In the genomic region with DNA sequence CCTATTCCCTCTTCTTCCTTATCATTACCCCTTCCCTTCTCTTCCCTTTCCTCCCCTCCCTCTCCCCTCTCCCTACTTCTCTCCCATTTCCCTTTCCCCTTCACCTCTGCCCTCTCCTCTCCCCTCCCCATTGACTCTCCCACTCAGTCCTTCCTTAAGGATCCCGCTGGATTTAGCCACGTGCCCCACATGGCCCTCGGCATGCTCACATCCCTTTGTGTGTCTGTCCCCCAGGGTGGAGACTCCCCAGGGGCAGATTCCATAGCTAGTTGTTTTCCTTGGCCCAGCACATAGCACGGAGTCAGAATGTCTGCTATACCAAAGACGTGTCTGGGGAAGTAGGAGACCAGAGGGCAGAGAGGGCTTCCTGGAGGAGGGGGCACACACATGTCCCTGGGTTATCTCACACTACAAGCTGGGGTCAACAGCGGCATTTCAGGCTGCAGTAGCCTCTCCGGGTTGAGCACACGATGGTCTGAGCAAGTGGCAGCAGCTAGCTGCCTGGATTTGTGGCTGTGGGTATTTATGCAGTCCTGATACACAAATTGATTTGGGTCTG, we compare ENCODE assay signal across 18 cellular contexts.
A peak's percentile ranks its signal among the peaks of the same experiment; 100 is the strongest.
DNase-seq lines count a peak whose midpoint lies in the region; TF ChIP-seq lines count a peak whose summit lies in the region.
"Had no signal": no experiment of that assay in that cellular context is flagged by ENCODE, and none has a peak within 500 bp of the region (broad histone marks: within the 10 kb centered on the region; RNA-seq: fewer than 3 reads in every experiment).

No MANE protein-coding gene starts in this region.

- H3K9me3 Mint-ChIP-seq in glutamatergic neuron (ENCODE audit: unreplicated experiment), result peaks cover 18% of the 10 kb centered on the region
- H3K9me3 Mint-ChIP-seq: CD8-positive, alpha-beta T cell had no signal

- H3K79me2 ChIP-seq in trophoblast cell (ENCODE audit: control insufficient read depth, insufficient read depth, low read length, poor library complexity), result no peaks in the 10 kb centered on the region

- H3K4me3 Mint-ChIP-seq in glutamatergic neuron (ENCODE audit: unreplicated experiment), result no peak overlapping the region
- H3K4me3 Mint-ChIP-seq: B cell; CD4-positive, CD25-positive, alpha-beta regulatory T cell; CD8-positive, alpha-beta T cell had no signal

- peaks cover 6% of the 10 kb centered on the region for H3K27me3 Mint-ChIP-seq in glutamatergic neuron (ENCODE audit: unreplicated experiment)

- H3K4me3 ChIP-seq in HEK293 (ENCODE audit: low read depth, low read length) (no peak overlapping the region), trophoblast cell (ENCODE audit: low read depth, low read length) (peak overlapping the region; percentile 40)
- H3K4me3 ChIP-seq: BLaER1, HAP-1 had no signal

- no peak overlapping the region for H4K12ac ChIP-seq in trophoblast cell (ENCODE audit: low read depth, low read length)

- no peak overlapping the region for H2BK12ac ChIP-seq in trophoblast cell (ENCODE audit: low read length)

- TF ChIP-seq CTCF in HEK293 (tag by site-specific recombination; IDR thresholded peaks at IDR 0.05) (no peak), glutamatergic neuron (IDR thresholded peaks at IDR 0.05; ENCODE audit: partially characterized antibody, unreplicated experiment) (no peak)

- H3K36me3 ChIP-seq in HEK293 (ENCODE audit: control insufficient read depth in 2 of 2, insufficient read depth in 1 of 2, low read length in 2 of 2), result no peaks in the 10 kb centered on the region
- H3K36me3 ChIP-seq in trophoblast cell (ENCODE audit: control insufficient read depth in 1 of 2, insufficient read depth in 2 of 2, low read length in 2 of 2), result no peaks in the 10 kb centered on the region
- H3K36me3 ChIP-seq: BLaER1, HAP-1 had no signal

- H3K18ac ChIP-seq in trophoblast cell (ENCODE audit: low read length), result no peak overlapping the region

- H2AK5ac ChIP-seq in trophoblast cell (ENCODE audit: low read length), result no peak overlapping the region

- H3K36me3 Mint-ChIP-seq in glutamatergic neuron (ENCODE audit: unreplicated experiment), result peaks cover 20% of the 10 kb centered on the region
- H3K36me3 Mint-ChIP-seq: CD4-positive, CD25-positive, alpha-beta regulatory T cell; CD8-positive, alpha-beta T cell had no signal

- no peaks in the 10 kb centered on the region for H3K4me1 Mint-ChIP-seq in glutamatergic neuron (ENCODE audit: low read depth, unreplicated experiment)
- H3K4me1 Mint-ChIP-seq: B cell; CD4-positive, CD25-positive, alpha-beta regulatory T cell had no signal

- H3K27me3 ChIP-seq in trophoblast cell (ENCODE audit: insufficient read depth, low read length), result no peaks in the 10 kb centered on the region
- H3K27me3 ChIP-seq: BLaER1 had no signal

- H3K79me1 ChIP-seq in trophoblast cell (ENCODE audit: low read length), result no peaks in the 10 kb centered on the region

- no peak overlapping the region for H3K4ac ChIP-seq in trophoblast cell (ENCODE audit: low read depth, low read length)

- H3K4me1 ChIP-seq in HEK293 (ENCODE audit: control insufficient read depth, insufficient read depth, low read length), result no peaks in the 10 kb centered on the region
- no peaks in the 10 kb centered on the region for H3K4me1 ChIP-seq in trophoblast cell (ENCODE audit: control insufficient read depth in 1 of 2, insufficient read depth in 2 of 2, low read length in 2 of 2)
- H3K4me1 ChIP-seq: Caco-2, HAP-1 had no signal

- H4K8ac ChIP-seq in trophoblast cell (ENCODE audit: low read depth, low read length), result no peak overlapping the region

- H3K27ac Mint-ChIP-seq in glutamatergic neuron (ENCODE audit: unreplicated experiment), result no peak overlapping the region
- H3K27ac Mint-ChIP-seq: B cell; CD4-positive, CD25-positive, alpha-beta regulatory T cell; CD8-positive, alpha-beta T cell had no signal

- no peak overlapping the region for H3K4me2 ChIP-seq in trophoblast cell (ENCODE audit: low read length)

- H3K9me3 ChIP-seq in HEK293 (ENCODE audit: control insufficient read depth, insufficient read depth, low read depth, low read length) (no peaks in the 10 kb centered on the region), trophoblast cell (ENCODE audit: insufficient read depth, low read depth, low read length) (peaks cover 57% of the 10 kb centered on the region)
- H3K9me3 ChIP-seq: Caco-2, HAP-1 had no signal

- no peak overlapping the region for H2AFZ ChIP-seq in trophoblast cell (ENCODE audit: insufficient read depth, low read length, poor library complexity)

- H3K23ac ChIP-seq in trophoblast cell (ENCODE audit: low read length), result no peak overlapping the region

- H3K14ac ChIP-seq in trophoblast cell (ENCODE audit: low read length), result no peak overlapping the region

- POLR2A ChIA-PET in HEK293 (lab: Yijun Ruan, JAX), result no interaction called here

- H3K27ac ChIP-seq in HEK293 (ENCODE audit: extremely low read depth, low read depth, low read length), result no peak overlapping the region
- no peak overlapping the region for H3K27ac ChIP-seq in trophoblast cell (ENCODE audit: low read depth, low read length)
- H3K27ac ChIP-seq: BLaER1, C4-2B had no signal

- no peak overlapping the region for H3K9ac ChIP-seq in trophoblast cell (ENCODE audit: low read length)
- H3K9ac ChIP-seq: BLaER1 had no signal

- no CpG with 5 or more reads among the region's 8 CpGs for WGBS in trophoblast cell (ENCODE audit: extremely low coverage, insufficient coverage, insufficient read length)

- CTCF ChIA-PET in HEK293 (lab: Yijun Ruan, JAX), result no interaction called here

- H4K91ac ChIP-seq in trophoblast cell (ENCODE audit: low read depth, low read length), result no peak overlapping the region

- no peak overlapping the region for H2BK5ac ChIP-seq in trophoblast cell (ENCODE audit: low read depth, low read length, poor library complexity)

- DNase-seq in ELF-1 (ENCODE audit: low read depth, low spot score) (peak; percentile 18), islet precursor cell (peak; percentile 16), trophoblast cell (no peak), glutamatergic neuron (no peak), NAMALWA (ENCODE audit: low spot score) (no peak), kidney tubule cell (ENCODE audit: low spot score) (no peak)
- DNase-seq: Caco-2; CD4-positive, CD25-positive, alpha-beta regulatory T cell; CD8-positive, alpha-beta T cell; DMS153; DND-41; GF-D8; GOT3 had no signal

- no peak overlapping the region for H2BK120ac ChIP-seq in trophoblast cell (ENCODE audit: insufficient read depth, low read length, poor library complexity)

TF ChIP-seq in HEK293, 187 proteins besides CTCF, POLR2A, EP300 and RAD21 (continues in another document):
- TF ChIP-seq GLIS1 (tag by site-specific recombination; IDR thresholded peaks at IDR 0.05) (peak; percentile 60), ZNF157 (tag by site-specific recombination; IDR thresholded peaks at IDR 0.05) (no peak), ZBTB20 (tag by site-specific recombination; IDR thresholded peaks at IDR 0.05) (no peak), ZXDB (tag by site-specific recombination; IDR thresholded peaks at IDR 0.05) (no peak), ZNF146 (tag by site-specific recombination; IDR thresholded peaks at IDR 0.05) (no peak)
- TF ChIP-seq, protein P1, sequence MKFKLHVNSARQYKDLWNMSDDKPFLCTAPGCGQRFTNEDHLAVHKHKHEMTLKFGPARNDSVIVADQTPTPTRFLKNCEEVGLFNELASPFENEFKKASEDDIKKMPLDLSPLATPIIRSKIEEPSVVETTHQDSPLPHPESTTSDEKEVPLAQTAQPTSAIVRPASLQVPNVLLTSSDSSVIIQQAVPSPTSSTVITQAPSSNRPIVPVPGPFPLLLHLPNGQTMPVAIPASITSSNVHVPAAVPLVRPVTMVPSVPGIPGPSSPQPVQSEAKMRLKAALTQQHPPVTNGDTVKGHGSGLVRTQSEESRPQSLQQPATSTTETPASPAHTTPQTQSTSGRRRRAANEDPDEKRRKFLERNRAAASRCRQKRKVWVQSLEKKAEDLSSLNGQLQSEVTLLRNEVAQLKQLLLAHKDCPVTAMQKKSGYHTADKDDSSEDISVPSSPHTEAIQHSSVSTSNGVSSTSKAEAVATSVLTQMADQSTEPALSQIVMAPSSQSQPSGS (tag by site-specific recombination; IDR thresholded peaks at IDR 0.05; ENCODE audit: low read depth), result no peak
- TF ChIP-seq, protein P2, sequence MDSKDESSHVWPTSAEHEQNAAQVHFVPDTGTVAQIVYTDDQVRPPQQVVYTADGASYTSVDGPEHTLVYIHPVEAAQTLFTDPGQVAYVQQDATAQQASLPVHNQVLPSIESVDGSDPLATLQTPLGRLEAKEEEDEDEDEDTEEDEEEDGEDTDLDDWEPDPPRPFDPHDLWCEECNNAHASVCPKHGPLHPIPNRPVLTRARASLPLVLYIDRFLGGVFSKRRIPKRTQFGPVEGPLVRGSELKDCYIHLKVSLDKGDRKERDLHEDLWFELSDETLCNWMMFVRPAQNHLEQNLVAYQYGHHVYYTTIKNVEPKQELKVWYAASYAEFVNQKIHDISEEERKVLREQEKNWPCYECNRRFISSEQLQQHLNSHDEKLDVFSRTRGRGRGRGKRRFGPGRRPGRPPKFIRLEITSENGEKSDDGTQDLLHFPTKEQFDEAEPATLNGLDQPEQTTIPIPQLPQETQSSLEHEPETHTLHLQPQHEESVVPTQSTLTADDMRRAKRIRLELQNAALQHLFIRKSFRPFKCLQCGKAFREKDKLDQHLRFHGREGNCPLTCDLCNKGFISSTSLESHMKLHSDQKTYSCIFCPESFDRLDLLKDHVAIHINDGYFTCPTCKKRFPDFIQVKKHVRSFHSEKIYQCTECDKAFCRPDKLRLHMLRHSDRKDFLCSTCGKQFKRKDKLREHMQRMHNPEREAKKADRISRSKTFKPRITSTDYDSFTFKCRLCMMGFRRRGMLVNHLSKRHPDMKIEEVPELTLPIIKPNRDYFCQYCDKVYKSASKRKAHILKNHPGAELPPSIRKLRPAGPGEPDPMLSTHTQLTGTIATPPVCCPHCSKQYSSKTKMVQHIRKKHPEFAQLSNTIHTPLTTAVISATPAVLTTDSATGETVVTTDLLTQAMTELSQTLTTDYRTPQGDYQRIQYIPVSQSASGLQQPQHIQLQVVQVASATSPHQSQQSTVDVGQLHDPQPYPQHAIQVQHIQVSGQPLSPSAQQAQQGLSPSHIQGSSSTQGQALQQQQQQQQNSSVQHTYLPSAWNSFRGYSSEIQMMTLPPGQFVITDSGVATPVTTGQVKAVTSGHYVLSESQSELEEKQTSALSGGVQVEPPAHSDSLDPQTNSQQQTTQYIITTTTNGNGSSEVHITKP (tag by site-specific recombination; IDR thresholded peaks at IDR 0.05), result no peak
- TF ChIP-seq, protein P3, sequence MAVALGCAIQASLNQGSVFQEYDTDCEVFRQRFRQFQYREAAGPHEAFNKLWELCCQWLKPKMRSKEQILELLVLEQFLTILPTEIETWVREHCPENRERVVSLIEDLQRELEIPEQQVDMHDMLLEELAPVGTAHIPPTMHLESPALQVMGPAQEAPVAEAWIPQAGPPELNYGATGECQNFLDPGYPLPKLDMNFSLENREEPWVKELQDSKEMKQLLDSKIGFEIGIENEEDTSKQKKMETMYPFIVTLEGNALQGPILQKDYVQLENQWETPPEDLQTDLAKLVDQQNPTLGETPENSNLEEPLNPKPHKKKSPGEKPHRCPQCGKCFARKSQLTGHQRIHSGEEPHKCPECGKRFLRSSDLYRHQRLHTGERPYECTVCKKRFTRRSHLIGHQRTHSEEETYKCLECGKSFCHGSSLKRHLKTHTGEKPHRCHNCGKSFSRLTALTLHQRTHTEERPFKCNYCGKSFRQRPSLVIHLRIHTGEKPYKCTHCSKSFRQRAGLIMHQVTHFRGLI (tag by site-specific recombination; IDR thresholded peaks at IDR 0.05), result no peak

Comparison
In these comparisons a context has a peak if more than half of its experiments do, and no peak if none do; other contexts are left out.
1. DNase-seq: peak in ELF-1 (single experiment) and islet precursor cell (single experiment); none in trophoblast cell (0 of 2), glutamatergic neuron (single experiment), NAMALWA (single experiment) and kidney tubule cell (single experiment).